1 cellular context compared by ENCODE assay signal in genomic region chr7:144256112-144256511, GRCh38.
TF ChIP-seq lines count a peak whose summit lies in the region.

No MANE protein-coding gene starts in this region.

TF ChIP-seq in endothelial cell of umbilical vein, 7 proteins besides CTCF, POLR2A, EP300 and RAD21:
- no peak for TF ChIP-seq MYC (IDR thresholded peaks at IDR 0.05; ENCODE audit: low read depth, low read length)
- TF ChIP-seq GATA2 (IDR thresholded peaks at IDR 0.05; ENCODE audit: insufficient read depth, insufficient read length, low read depth, low read length), result no peak
- TF ChIP-seq EZH2 (IDR thresholded peaks at IDR 0.05; ENCODE audit: borderline replicate concordance, low read depth, low read length, severe bottlenecking), result no peak
- no peak for TF ChIP-seq JUN (IDR thresholded peaks at IDR 0.05; ENCODE audit: borderline replicate concordance, insufficient read depth, insufficient read length, low read depth)
- TF ChIP-seq FOS (IDR thresholded peaks at IDR 0.05; ENCODE audit: borderline replicate concordance, insufficient read depth, low read length), result no peak
- TF ChIP-seq POLR2AphosphoS5 (IDR thresholded peaks at IDR 0.05; ENCODE audit: insufficient read depth, low read depth, low read length), result no peak
- no peak for TF ChIP-seq MAX (IDR thresholded peaks at IDR 0.05; ENCODE audit: insufficient read depth, insufficient read length)
